In genomic region chr12:124527861-124528561, GRCh38 we compare ENCODE assay signal across 11 cellular contexts. TPM values are rescaled to one million over a fixed set of nuclear protein-coding genes. Genes with fewer than 3 reads are reported as not detected.
DNase-seq lines count a peak whose midpoint lies in the region; ATAC-seq and TF ChIP-seq lines count a peak whose summit lies in the region.
"Had no signal": no experiment of that assay in that cellular context is flagged by ENCODE, and none has a peak within 500 bp of the region (broad histone marks: within the 10 kb centered on the region; RNA-seq: fewer than 3 reads in every experiment).

No MANE protein-coding gene starts in this region.

- peak; percentile 12 for TF ChIP-seq CTCF in GM12864 (IDR thresholded peaks at IDR 0.05; ENCODE audit: low read depth, low read length, missing control alignments)
- no peak for TF ChIP-seq CTCF in prostate gland (IDR thresholded peaks at IDR 0.05)

- H3K4me3 ChIP-seq in GM12864 (ENCODE audit: low read depth, low read length) (no peak overlapping the region), prostate gland (no peak overlapping the region)

- H3K9me3 ChIP-seq in prostate gland, result no peaks in the 10 kb centered on the region

- DNase-seq in GM12864 (ENCODE audit: low read depth), result no peak
- peak; percentile 78 to 88 for DNase-seq in NCI-H524 (lab: John Stamatoyannopoulos, UW)
- no peak for DNase-seq in epithelial cell of prostate (ENCODE audit: low read depth, low spot score)
- no peak for DNase-seq in prostate gland (ENCODE audit: low spot score)
- DNase-seq in putamen (ENCODE audit: low spot score), result no peak
- no peak for DNase-seq in NCI-H226
- DNase-seq: activated CD4-positive, alpha-beta T cell treated with anti-CD3 and anti-CD28 coated beads, Interleukin-2, amount 50 U/mL, for 1 hour; KG1; stimulated activated CD4-positive, alpha-beta T cell treated with anti-CD3 and anti-CD28 coated beads, Interleukin-2, amount 100 ng/mL, for 48 hours had no signal

- intact Hi-C loops in prostate gland (cut with DNase I), result no loop called here

- no peaks in the 10 kb centered on the region for H3K36me3 ChIP-seq in prostate gland

- H3K27ac ChIP-seq in epithelial cell of prostate (peak overlapping the region; percentile 51), prostate gland (peak overlapping the region; percentile 12 to 41)

- no peaks in the 10 kb centered on the region for H3K27me3 ChIP-seq in prostate gland (replicated peaks; ENCODE audit: insufficient read depth)

- 58% methylated on average over 15 of the region's 20 CpGs for WGBS in prostate gland

- peaks cover 11% of the 10 kb centered on the region for H3K4me1 ChIP-seq in prostate gland (replicated peaks)

- TF ChIP-seq POLR2A in prostate gland (IDR thresholded peaks at IDR 0.05), result no peak

- ATAC-seq in HG03571 (IDR thresholded peaks at IDR 0.05; ENCODE audit: unreplicated experiment) (no peak), GM18511 (IDR thresholded peaks at IDR 0.05; ENCODE audit: unreplicated experiment) (no peak)

RNA-seq across cellular contexts. Expression of gene NCOR2, which starts 39.4 kb away (rescaled TPM):
- total RNA-seq in prostate gland, result 100 to 1,000 TPM; 184 to 306 TPM

Comparison
In these comparisons a context has a peak if more than half of its experiments do, and no peak if none do; other contexts are left out.
1. DNase-seq: peak in NCI-H524 (2 of 2); none in GM12864 (single experiment), epithelial cell of prostate (single experiment), prostate gland (single experiment), putamen (single experiment) and NCI-H226 (single experiment).